ENCODE assay signal across 8 cellular contexts in the genomic region with DNA sequence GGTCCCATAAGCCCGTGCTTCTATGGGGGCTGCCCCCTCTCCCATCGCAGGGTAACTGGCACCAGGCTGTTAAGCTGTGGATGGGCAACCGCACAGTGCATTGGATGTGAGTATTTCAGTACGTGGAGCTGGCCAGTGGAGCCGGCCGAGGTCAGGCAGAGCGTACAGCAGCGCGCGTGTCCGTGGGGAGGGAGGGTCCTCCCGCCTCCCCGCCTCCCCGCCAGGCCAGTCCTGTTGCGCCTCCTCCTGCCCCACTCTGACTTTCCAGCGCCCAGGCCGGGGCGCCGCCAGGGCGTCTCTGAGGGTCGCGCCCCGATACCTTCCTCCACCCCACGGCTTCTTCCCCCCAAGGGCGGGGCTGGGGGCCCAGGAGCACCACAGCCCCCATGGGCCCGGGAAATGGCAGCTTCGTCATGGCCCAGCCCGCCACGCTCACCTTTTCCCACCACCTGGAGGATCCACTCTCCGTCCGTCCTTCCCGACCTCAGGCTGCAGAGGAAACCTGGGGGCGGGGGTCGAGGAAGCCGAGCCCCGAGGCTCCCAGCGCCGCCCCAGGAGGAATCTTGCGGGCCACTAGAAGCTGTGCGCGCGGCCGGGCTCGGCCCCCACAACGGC. TPM values are rescaled to one million over a fixed set of nuclear protein-coding genes. Genes with fewer than 3 reads are reported as not detected.
DNase-seq lines count a peak whose midpoint lies in the region; ATAC-seq and TF ChIP-seq lines count a peak whose summit lies in the region.

No MANE protein-coding gene starts in this region.

- H3K79me2 ChIP-seq in SK-N-SH (ENCODE audit: insufficient read depth): peaks cover 41% of the 10 kb centered on the region

- H3K9me2 ChIP-seq in SK-N-SH: no peaks in the 10 kb centered on the region

- peak overlapping the region; percentile 58; the same call in 1 of the 2 replicates for H3K4me3 ChIP-seq in GM08714 (ENCODE audit: low read length)
- peak overlapping the region; percentile 94 for H3K4me3 ChIP-seq in SK-N-SH (ENCODE audit: low read depth in 2 of 2, low read length in 1 of 2)
- peak overlapping the region; percentile 79 for H3K4me3 ChIP-seq in fibroblast of villous mesenchyme (ENCODE audit: low read depth, low read length)
- peak overlapping the region; percentile 72 for H3K4me3 ChIP-seq in psoas muscle

- no peak for TF ChIP-seq RAD21 in SK-N-SH (IDR thresholded peaks at IDR 0.05; ENCODE audit: low read length)

- H3K36me3 ChIP-seq in SK-N-SH (replicated peaks in 1 of 2; ENCODE audit: control insufficient read depth in 1 of 2, insufficient read depth in 2 of 2, low read length in 1 of 2): peaks cover 8 to 18% of the 10 kb centered on the region in 2 experiments
- H3K36me3 ChIP-seq in psoas muscle (ENCODE audit: insufficient read depth in 1 of 2, low read depth in 1 of 2): no peaks in the 10 kb centered on the region

- no peak for ATAC-seq in psoas muscle

- 18% methylated on average over 22 of the region's 45 CpGs for WGBS in SK-N-SH (ENCODE audit: low lambda C conversion rate)
- 9 to 11% (median 11%) methylated on average over 25 to 45 of the region's 45 CpGs for WGBS in psoas muscle, 3 donors

- H2AFZ ChIP-seq in SK-N-SH (ENCODE audit: low read depth): peak overlapping the region; percentile 59; the same call in 1 of the 2 replicates

- peaks cover 14 to 23% of the 10 kb centered on the region in 2 experiments; a peak in 3 of 4 replicates for H3K4me1 ChIP-seq in SK-N-SH (ENCODE audit: control insufficient read depth in 1 of 2, insufficient read depth in 2 of 2, low read depth in 1 of 2, low read length in 1 of 2)
- no peaks in the 10 kb centered on the region for H3K4me1 ChIP-seq in psoas muscle

- H4K20me1 ChIP-seq in SK-N-SH (ENCODE audit: insufficient read depth): peaks cover 13% of the 10 kb centered on the region

- TF ChIP-seq EP300 in SK-N-SH (IDR thresholded peaks at IDR 0.05; ENCODE audit: borderline replicate concordance in 1 of 2, low read depth in 1 of 2, low read length in 1 of 2): no peak

- peaks cover 6% of the 10 kb centered on the region for H3F3A ChIP-seq in SK-N-SH (replicated peaks; ENCODE audit: insufficient read depth)

- H3K27ac ChIP-seq in SK-N-SH (ENCODE audit: low read depth in 2 of 2, low read length in 1 of 2) (no peak overlapping the region), psoas muscle (no peak overlapping the region)

- intact Hi-C loops in psoas muscle (cut with DNase I): no loop called here

- peak overlapping the region; percentile 94 for H3K4me2 ChIP-seq in SK-N-SH

- no peaks in the 10 kb centered on the region for H3K9me3 ChIP-seq in SK-N-SH
- H3K9me3 ChIP-seq in psoas muscle: no peaks in the 10 kb centered on the region

- H3K27me3 ChIP-seq in SK-N-SH (ENCODE audit: insufficient read depth) (no peaks in the 10 kb centered on the region), psoas muscle (ENCODE audit: insufficient read depth in 3 of 3, low read length in 2 of 3) (peaks cover 0 to 61% (median 15%) of the 10 kb centered on the region in 3 donors)

- H3K9ac ChIP-seq in SK-N-SH: peak overlapping the region; percentile 53

- CTCF ChIA-PET in SK-N-SH (lab: Yijun Ruan, JAX): interaction anchor here (1.1 to 1.3 kb wide), 3 partner anchors 14 to 138 kb away, joined by 3 to 4 read pairs (median 4); no protein-coding TSS in a partner anchor

- DNase-seq in SK-N-SH: peak; percentile 61
- no peak for DNase-seq in fibroblast of villous mesenchyme (ENCODE audit: low read depth)
- no peak for DNase-seq in psoas muscle
- no peak for DNase-seq in GOT3 (lab: John Stamatoyannopoulos, UW)
- DNase-seq in NOMO-1 treated with dmso at 0.1 percent for 144 hours (lab: John Stamatoyannopoulos, UW; ENCODE audit: unreplicated experiment): no peak
- no peak for DNase-seq in SIG-M5 treated with dmso at 0.1 percent for 504 hours (lab: John Stamatoyannopoulos, UW; ENCODE audit: unreplicated experiment)
- DNase-seq in NCI-H1048 (lab: John Stamatoyannopoulos, UW): no peak

- TF ChIP-seq CTCF in SK-N-SH (IDR thresholded peaks at IDR 0.05) (no peak), fibroblast of villous mesenchyme (IDR thresholded peaks at IDR 0.05; ENCODE audit: insufficient read depth, low read depth, low read length) (no peak), psoas muscle (IDR thresholded peaks at IDR 0.05) (no peak)

- POLR2A ChIA-PET in SK-N-SH (lab: Yijun Ruan, JAX): no interaction called here

TF ChIP-seq in SK-N-SH, 30 proteins besides CTCF, POLR2A, EP300 and RAD21:
- no peak for TF ChIP-seq SMC3 (IDR thresholded peaks at IDR 0.05; ENCODE audit: low read depth, low read length)
- TF ChIP-seq USF2 (IDR thresholded peaks at IDR 0.05; ENCODE audit: borderline replicate concordance, low read depth, low read length): no peak
- TF ChIP-seq GABPA (IDR thresholded peaks at IDR 0.05; ENCODE audit: low read depth): no peak
- TF ChIP-seq JUND (IDR thresholded peaks at IDR 0.05): no peak
- no peak for TF ChIP-seq POLR2AphosphoS5 (IDR thresholded peaks at IDR 0.05; ENCODE audit: low read depth, low read length)
- no peak for TF ChIP-seq TEAD4 (IDR thresholded peaks at IDR 0.05; ENCODE audit: borderline replicate concordance, insufficient read depth)
- no peak for TF ChIP-seq NFIC (IDR thresholded peaks at IDR 0.05; ENCODE audit: borderline replicate concordance)
- no peak for TF ChIP-seq FOXM1 (IDR thresholded peaks at IDR 0.05; ENCODE audit: low read depth)
- TF ChIP-seq REST (IDR thresholded peaks at IDR 0.05; ENCODE audit: low read depth, low read length): no peak
- TF ChIP-seq SIN3A (IDR thresholded peaks at IDR 0.05; ENCODE audit: borderline replicate concordance, low read depth, low read length): no peak
- no peak for TF ChIP-seq FOSL2 (IDR thresholded peaks at IDR 0.05; ENCODE audit: borderline replicate concordance, low read depth)
- TF ChIP-seq TAF1 (IDR thresholded peaks at IDR 0.05; ENCODE audit: borderline replicate concordance, low read depth, low read length): no peak

RNA-seq across cellular contexts. Expression of gene PFKP, which starts 0.9 kb away (rescaled TPM):
- 143 and 175 TPM in 2 replicates for polyA plus RNA-seq in SK-N-SH (2012; rRNA removed)
- polyA plus RNA-seq in SK-N-SH (2012; cell fraction: cytosol; rRNA removed): 87.4 and 114 TPM in 2 replicates
- 193 and 198 TPM in 2 replicates for polyA plus RNA-seq in SK-N-SH (2012; cell fraction: nucleus; rRNA removed)
- total RNA-seq in fibroblast of villous mesenchyme: 120 and 145 TPM in 2 replicates
- 100 to 1,000 TPM in 1 of 4 donors, 10 to 100 TPM in 3; 12.4 to 104 (median 56.4) TPM for total RNA-seq in psoas muscle
- 10 to 100 TPM; 12.2 to 87.6 (median 33.1) TPM for polyA plus RNA-seq in psoas muscle
